11 cellular contexts compared by ENCODE assay signal in the genomic region with DNA sequence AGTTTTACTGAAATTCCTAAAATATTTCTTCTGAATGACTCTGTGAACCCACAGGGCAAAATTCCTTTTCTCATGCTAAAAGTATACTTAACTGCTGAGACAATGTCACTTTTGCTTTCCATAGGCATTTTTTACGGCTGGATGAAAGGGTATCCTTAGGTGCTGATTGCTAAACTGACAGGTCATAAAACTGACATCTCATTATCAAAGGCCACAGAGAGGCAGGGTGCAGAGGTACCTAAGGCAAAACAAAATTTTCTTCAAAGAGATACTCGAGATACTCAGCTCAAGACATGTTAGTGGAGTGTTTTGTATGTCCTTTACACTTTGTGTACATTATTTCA.
DNase-seq lines count a peak whose midpoint lies in the region; ATAC-seq and TF ChIP-seq lines count a peak whose summit lies in the region.
"Had no signal": no experiment of that assay in that cellular context is flagged by ENCODE, and none has a peak within 500 bp of the region (broad histone marks: within the 10 kb centered on the region; RNA-seq: fewer than 3 reads in every experiment).

No MANE protein-coding gene starts in this region.

- H3K4me1 ChIP-seq in HAP-1 (peaks cover 47% of the 10 kb centered on the region), SJSA1 (replicated peaks) (peaks cover 27% of the 10 kb centered on the region), thoracic aorta (ENCODE audit: control insufficient read depth in 1 of 2, low read depth in 2 of 2) (peaks cover 11 to 21% of the 10 kb centered on the region in 2 donors)

- H3K9me3 ChIP-seq in HAP-1 (no peaks in the 10 kb centered on the region), SJSA1 (replicated peaks) (no peaks in the 10 kb centered on the region), thoracic aorta (no peaks in the 10 kb centered on the region)

- DNase-seq in HAP-1 (ENCODE audit: low spot score in 2 of 2) (peak; percentile 67 to 99), SJSA1 (ENCODE audit: low read depth in 1 of 2, low spot score in 2 of 2) (peak in 1 of 2 experiments; percentile 86), fibroblast of villous mesenchyme (ENCODE audit: low read depth) (no peak), thoracic aorta (ENCODE audit: low spot score) (no peak), globus pallidus (ENCODE audit: low spot score) (no peak), NCI-H2081 treated with DMSO at 0.1 percent for 48 hours (lab: John Stamatoyannopoulos, UW) (no peak)
- DNase-seq in activated naive CD4-positive, alpha-beta T cell (lab: John Stamatoyannopoulos, UW), result no peak
- DNase-seq: activated CD4-positive, alpha-beta T cell treated with anti-CD3 and anti-CD28 coated beads for 1 hour; activated gamma-delta T cell treated with Interleukin-2 at 50 U/mL for 16 hours; NCI-H1694 treated with DMSO at 0.1 percent for 48 hours had no signal

- no peaks in the 10 kb centered on the region for H3K27me3 ChIP-seq in HAP-1 (ENCODE audit: low read depth)
- H3K27me3 ChIP-seq in SJSA1 (replicated peaks), result no peaks in the 10 kb centered on the region
- no peaks in the 10 kb centered on the region for H3K27me3 ChIP-seq in thoracic aorta (replicated peaks; ENCODE audit: insufficient read depth)

- in situ Hi-C loops in HAP-1 (cut with MboI; ENCODE audit: low sequenced_read_pairs), result no loop called here

- H3K36me3 ChIP-seq in HAP-1 (replicated peaks) (no peaks in the 10 kb centered on the region), SJSA1 (no peaks in the 10 kb centered on the region), thoracic aorta (no peaks in the 10 kb centered on the region)

- H3K27ac ChIP-seq in SJSA1 (peak overlapping the region; percentile 98), thoracic aorta (peak overlapping the region; percentile 2 to 51)

- TF ChIP-seq CTCF in fibroblast of villous mesenchyme (IDR thresholded peaks at IDR 0.05; ENCODE audit: insufficient read depth, low read depth, low read length) (no peak), thoracic aorta (IDR thresholded peaks at IDR 0.05) (no peak)

- ATAC-seq in thoracic aorta (ENCODE audit: insufficient number of reproducible peaks, low FRiP score, low read depth), result no peak
- ATAC-seq in HG03159 (IDR thresholded peaks at IDR 0.05; ENCODE audit: unreplicated experiment), result no peak

- peak overlapping the region; percentile 4; the same call in 1 of the 2 replicates for H3K4me3 ChIP-seq in HAP-1
- H3K4me3 ChIP-seq in SJSA1, result 0 out of 2 replicates have a peak overlapping the region, but pooled peaks have one; percentile 5
- H3K4me3 ChIP-seq in fibroblast of villous mesenchyme (ENCODE audit: low read depth, low read length), result peak overlapping the region; percentile 28
- peak overlapping the region; percentile 29 for H3K4me3 ChIP-seq in thoracic aorta

Comparison
In these comparisons a context has a peak if more than half of its experiments do, and no peak if none do; other contexts are left out.
1. DNase-seq: peak in HAP-1 (2 of 2); none in fibroblast of villous mesenchyme (single experiment), thoracic aorta (single experiment), globus pallidus (single experiment), NCI-H2081 treated with DMSO at 0.1 percent for 48 hours (single experiment) and activated naive CD4-positive, alpha-beta T cell (0 of 4).
2. Peak in every context shown above with its lines, with median percentiles within 50 percentile points of each other: H3K4me3 ChIP-seq.